25 cellular contexts compared by ENCODE assay signal in genomic region chr19:30733826-30734550, GRCh38.
A peak's percentile ranks its signal among the peaks of the same experiment; 100 is the strongest.
DNase-seq lines count a peak whose midpoint lies in the region; ATAC-seq and TF ChIP-seq lines count a peak whose summit lies in the region.
"Had no signal": no experiment of that assay in that cellular context is flagged by ENCODE, and none has a peak within 500 bp of the region (broad histone marks: within the 10 kb centered on the region; RNA-seq: fewer than 3 reads in every experiment).

No MANE protein-coding gene starts in this region.

- H2AK5ac ChIP-seq in neuronal stem cell (ENCODE audit: low read depth, low read length): no peak overlapping the region

- WGBS in hepatocyte (ENCODE audit: low lambda C conversion rate, missing lambda C conversion rate): 61% methylated on average over 15 of the region's 15 CpGs
- WGBS in neuronal stem cell (ENCODE audit: extremely low coverage in 2 of 2, insufficient read length in 2 of 2, insufficient replicate concordance in 1 of 2), 2 donors: no CpG with 5 or more reads among the region's 15 CpGs

- peaks cover 2% of the 10 kb centered on the region for H3K27me3 Mint-ChIP-seq in GM23338 (ENCODE audit: insufficient read depth, low read depth, poor library complexity)
- H3K27me3 Mint-ChIP-seq: activated CD4-positive, alpha-beta T cell treated with anti-CD3 and anti-CD28 coated beads, Interleukin-2, amount 10 ng/mL, durations not matched to agents 7 days and 5 days; activated naive CD8-positive, alpha-beta T cell treated with anti-CD3 and anti-CD28 coated beads, Interleukin-2, amount 10 ng/mL, durations not matched to agents 7 days and 5 days; IgD-negative memory B cell; memory B cell had no signal

- 0 out of 2 replicates have a peak, but pooled peaks cover 2% of the 10 kb centered on the region for H3K9me2 ChIP-seq in GM23338 (ENCODE audit: insufficient read depth)
- no peaks in the 10 kb centered on the region for H3K9me2 ChIP-seq in hepatocyte (replicated peaks; ENCODE audit: insufficient read depth)

- no peak overlapping the region for H4K8ac ChIP-seq in neuronal stem cell (ENCODE audit: low read depth, low read length)

- H3K27ac ChIP-seq in GM23338 (ENCODE audit: low read depth) (no peak overlapping the region), hepatocyte (no peak overlapping the region), neuronal stem cell (replicated peaks; ENCODE audit: low read length) (no peak overlapping the region)
- H3K27ac ChIP-seq: body of pancreas, psoas muscle, RWPE1 had no signal

- no peak overlapping the region for H2BK5ac ChIP-seq in neuronal stem cell (ENCODE audit: low read length)

- in situ Hi-C loops in astrocyte of the cerebellum (cut with HindIII; ENCODE audit: low sequenced_read_pairs): no loop called here

- no peaks in the 10 kb centered on the region for H3K79me2 ChIP-seq in GM23338 (replicated peaks; ENCODE audit: insufficient read depth)
- no peaks in the 10 kb centered on the region for H3K79me2 ChIP-seq in hepatocyte

- no peaks in the 10 kb centered on the region for H3F3A ChIP-seq in GM23338 (replicated peaks; ENCODE audit: low read depth)

- H2AFZ ChIP-seq in GM23338 (no peak overlapping the region), hepatocyte (no peak overlapping the region), neuronal stem cell (ENCODE audit: low read length) (peak overlapping the region; percentile 53)

- no peaks in the 10 kb centered on the region for H3K9me3 Mint-ChIP-seq in GM23338
- H3K9me3 Mint-ChIP-seq: activated CD4-positive, alpha-beta T cell treated with anti-CD3 and anti-CD28 coated beads, Interleukin-2, amount 10 ng/mL, durations not matched to agents 7 days and 5 days; activated naive CD8-positive, alpha-beta T cell treated with anti-CD3 and anti-CD28 coated beads, Interleukin-2, amount 10 ng/mL, durations not matched to agents 7 days and 5 days; naive thymus-derived CD8-positive, alpha-beta T cell had no signal

- H2BK12ac ChIP-seq in neuronal stem cell (ENCODE audit: low read length): no peak overlapping the region

- H2BK120ac ChIP-seq in neuronal stem cell (ENCODE audit: low read depth, low read length): no peak overlapping the region

- no peaks in the 10 kb centered on the region for H3K36me3 Mint-ChIP-seq in GM23338 (ENCODE audit: low read depth)
- H3K36me3 Mint-ChIP-seq: activated naive CD8-positive, alpha-beta T cell treated with anti-CD3 and anti-CD28 coated beads, Interleukin-2, amount 10 ng/mL, durations not matched to agents 7 days and 5 days; IgD-negative memory B cell; memory B cell; naive thymus-derived CD8-positive, alpha-beta T cell had no signal

- no peaks in the 10 kb centered on the region for H3K4me1 ChIP-seq in GM23338 (ENCODE audit: insufficient read depth)
- no peaks in the 10 kb centered on the region for H3K4me1 ChIP-seq in hepatocyte (ENCODE audit: insufficient read depth)
- H3K4me1 ChIP-seq in neuronal stem cell (ENCODE audit: control insufficient read depth in 2 of 2, insufficient read depth in 1 of 2, low read depth in 1 of 2, low read length in 2 of 2): peaks cover 0 to 8% of the 10 kb centered on the region in 2 donors
- H3K4me1 ChIP-seq: body of pancreas, psoas muscle had no signal

- TF ChIP-seq CTCF in GM23338 (conservative IDR thresholded peaks at IDR 0.05; ENCODE audit: low read depth in 2 of 2): peak; percentile 20 to 37; a peak in 2 of 4 replicates
- peak; percentile 16 for TF ChIP-seq CTCF in astrocyte of the cerebellum (IDR thresholded peaks at IDR 0.05; ENCODE audit: low read depth, low read length, missing control alignments)
- peak; percentile 52 for TF ChIP-seq CTCF in hepatocyte (IDR thresholded peaks at IDR 0.05; ENCODE audit: poor library complexity)

- H4K91ac ChIP-seq in neuronal stem cell (ENCODE audit: low read depth, low read length, poor library complexity): no peak overlapping the region

- no peaks in the 10 kb centered on the region for H3K36me3 ChIP-seq in GM23338 (ENCODE audit: insufficient read depth)
- no peaks in the 10 kb centered on the region for H3K36me3 ChIP-seq in hepatocyte (replicated peaks; ENCODE audit: insufficient read depth, low read depth)
- no peaks in the 10 kb centered on the region for H3K36me3 ChIP-seq in neuronal stem cell (replicated peaks in 1 of 2; ENCODE audit: control insufficient read depth in 2 of 2, insufficient read depth in 2 of 2, low read length in 2 of 2)

- no peak overlapping the region for H3K14ac ChIP-seq in neuronal stem cell (ENCODE audit: low read length)

- H3K4me3 Mint-ChIP-seq in GM23338: no peak overlapping the region
- H3K4me3 Mint-ChIP-seq: activated CD4-positive, alpha-beta T cell treated with anti-CD3 and anti-CD28 coated beads, Interleukin-2, amount 10 ng/mL, durations not matched to agents 7 days and 5 days; activated naive CD8-positive, alpha-beta T cell treated with anti-CD3 and anti-CD28 coated beads, Interleukin-2, amount 10 ng/mL, durations not matched to agents 7 days and 5 days; IgD-negative memory B cell; memory B cell; naive thymus-derived CD8-positive, alpha-beta T cell had no signal

- H3K4me3 ChIP-seq in GM23338 (no peak overlapping the region), astrocyte of the cerebellum (ENCODE audit: low read depth, low read length) (no peak overlapping the region), hepatocyte (no peak overlapping the region), neuronal stem cell (ENCODE audit: low read length in 2 of 2) (no peak overlapping the region)
- H3K4me3 ChIP-seq: body of pancreas, psoas muscle had no signal

- no peaks in the 10 kb centered on the region for H3K4me1 Mint-ChIP-seq in GM23338
- H3K4me1 Mint-ChIP-seq: activated CD4-positive, alpha-beta T cell treated with anti-CD3 and anti-CD28 coated beads, Interleukin-2, amount 10 ng/mL, durations not matched to agents 7 days and 5 days; IgD-negative memory B cell; memory B cell; naive thymus-derived CD8-positive, alpha-beta T cell had no signal

- peak; percentile 49 for ATAC-seq in GM23338
- ATAC-seq: body of pancreas; naive thymus-derived CD8-positive, alpha-beta T cell; psoas muscle; stimulated activated naive CD8-positive, alpha-beta T cell treated with anti-CD3 and anti-CD28 coated beads, Interleukin-15, Interleukin-2, amounts not matched to agents 100 U/mL and 50 U/mL, for 24 hours had no signal

- no peak overlapping the region for H3K9ac ChIP-seq in neuronal stem cell (ENCODE audit: low read depth, low read length, poor library complexity)

- H3K4ac ChIP-seq in neuronal stem cell (ENCODE audit: low read length): no peak overlapping the region

- H3K4me2 ChIP-seq in GM23338 (no peak overlapping the region), hepatocyte (no peak overlapping the region), neuronal stem cell (ENCODE audit: insufficient read depth, low read length, poor library complexity, severe bottlenecking) (no peak overlapping the region)

- no peak overlapping the region for H2BK15ac ChIP-seq in neuronal stem cell (ENCODE audit: low read length)

- H3K23ac ChIP-seq in neuronal stem cell (ENCODE audit: low read depth, low read length, poor library complexity): no peak overlapping the region

- no peaks in the 10 kb centered on the region for H3K79me1 ChIP-seq in neuronal stem cell (ENCODE audit: low read depth, low read length)

- H3K27me3 ChIP-seq in GM23338 (ENCODE audit: insufficient read depth) (no peaks in the 10 kb centered on the region), hepatocyte (no peaks in the 10 kb centered on the region), neuronal stem cell (ENCODE audit: control insufficient read depth in 3 of 3, insufficient read depth in 3 of 3, low read depth in 1 of 3, low read length in 3 of 3) (no peaks in the 10 kb centered on the region)
- H3K27me3 ChIP-seq: body of pancreas had no signal

- H3K18ac ChIP-seq in neuronal stem cell (ENCODE audit: low read length): no peak overlapping the region

- H3K9me3 ChIP-seq in hepatocyte (ENCODE audit: low read depth): no peaks in the 10 kb centered on the region
- no peaks in the 10 kb centered on the region for H3K9me3 ChIP-seq in neuronal stem cell (replicated peaks in 1 of 2; ENCODE audit: control insufficient read depth in 2 of 2, insufficient read depth in 1 of 2, low read depth in 1 of 2, low read length in 2 of 2)
- H3K9me3 ChIP-seq: body of pancreas, psoas muscle had no signal

- H4K20me1 ChIP-seq in GM23338 (replicated peaks; ENCODE audit: insufficient read depth) (no peaks in the 10 kb centered on the region), hepatocyte (ENCODE audit: insufficient read depth, poor library complexity, severe bottlenecking) (no peaks in the 10 kb centered on the region)

- H3K27ac Mint-ChIP-seq in GM23338: no peak overlapping the region
- H3K27ac Mint-ChIP-seq: activated CD4-positive, alpha-beta T cell treated with anti-CD3 and anti-CD28 coated beads, Interleukin-2, amount 10 ng/mL, durations not matched to agents 7 days and 5 days; activated naive CD8-positive, alpha-beta T cell treated with anti-CD3 and anti-CD28 coated beads, Interleukin-2, amount 10 ng/mL, durations not matched to agents 7 days and 5 days; IgD-negative memory B cell; memory B cell; naive thymus-derived CD8-positive, alpha-beta T cell had no signal

- DNase-seq in GM23338 (ENCODE audit: low spot score) (peak; percentile 22), astrocyte of the cerebellum (ENCODE audit: low read depth) (no peak), hepatocyte (ENCODE audit: low spot score) (peak; percentile 45), neuronal stem cell (ENCODE audit: low spot score) (peak; percentile 12), CD1c-positive myeloid dendritic cell (ENCODE audit: extremely low spot score) (no peak), COLO829 (ENCODE audit: low spot score) (no peak), T-helper 2 cell (no peak)
- DNase-seq in effector CD8-positive, alpha-beta T cell (lab: John Stamatoyannopoulos, UW): no peak
- DNase-seq: activated CD4-positive, alpha-beta T cell treated with anti-CD3 and anti-CD28 coated beads, Interleukin-2, amount 10 ng/mL, durations not matched to agents 7 days and 5 days; activated naive CD8-positive, alpha-beta T cell treated with anti-CD3 and anti-CD28 coated beads, Interleukin-2, amount 10 ng/mL, durations not matched to agents 7 days and 5 days; body of pancreas; COR-L47; cortex of kidney; hippocampal formation; naive thymus-derived CD8-positive, alpha-beta T cell; NCI-H1417 treated with DMSO at 0.1 percent for 48 hours; NCI-H524; psoas muscle; small intestine; stimulated activated CD4-positive, alpha-beta T cell treated with anti-CD3 and anti-CD28 coated beads, Interleukin-2, amount 100 ng/mL, for 48 hours; stimulated activated naive CD8-positive, alpha-beta T cell treated with anti-CD3 and anti-CD28 coated beads, Interleukin-15, Interleukin-2, amounts not matched to agents 100 U/mL and 50 U/mL, for 24 hours; trophoblast cell had no signal

TF ChIP-seq in GM23338, 12 proteins besides CTCF, POLR2A, EP300 and RAD21 (continues in another document):
- no peak for TF ChIP-seq POLR2AphosphoS5 (IDR thresholded peaks at IDR 0.05; ENCODE audit: low read depth)

Comparison
In these comparisons a context has a peak if more than half of its experiments do, and no peak if none do; other contexts are left out.
1. DNase-seq: peak in GM23338 (single experiment), hepatocyte (single experiment) and neuronal stem cell (single experiment); none in astrocyte of the cerebellum (single experiment), CD1c-positive myeloid dendritic cell (single experiment), COLO829 (single experiment), T-helper 2 cell (0 of 5) and effector CD8-positive, alpha-beta T cell (single experiment).
2. Peak in every context shown above with its lines, with median percentiles within 50 percentile points of each other: CTCF ChIP-seq.